27 cellular contexts compared by ENCODE assay signal in the genomic region with DNA sequence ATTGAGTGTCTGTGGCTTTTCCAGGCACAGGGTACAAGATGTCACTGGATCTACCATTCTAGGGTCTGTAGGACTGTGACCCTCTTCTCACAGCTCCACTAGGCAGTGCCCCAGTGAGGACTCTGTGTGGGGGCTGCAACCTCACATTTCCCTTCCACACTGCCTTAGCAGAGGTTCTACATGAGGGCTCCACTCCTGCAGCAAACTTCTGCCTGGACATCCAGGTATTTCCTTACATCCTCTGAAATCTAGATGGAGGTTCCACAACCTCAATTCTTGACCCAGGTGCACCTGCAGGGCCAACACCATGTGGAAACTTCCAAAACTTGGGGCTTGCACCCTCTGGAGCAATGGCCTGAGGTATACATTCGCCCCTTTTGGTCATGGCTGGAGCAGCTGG.
"Had no signal": no experiment of that assay in that cellular context is flagged by ENCODE, and none has a peak within 500 bp of the region (broad histone marks: within the 10 kb centered on the region; RNA-seq: fewer than 3 reads in every experiment).

No MANE protein-coding gene starts in this region.

- DNase-seq: occipital lobe; ovary; posterior cingulate gyrus; psoas muscle; right cardiac atrium; right lobe of liver; sigmoid colon; small intestine; stimulated activated CD4-positive, alpha-beta T cell treated with anti-CD3 and anti-CD28 coated beads, Interleukin-15, amount 100 ng/mL, for 24 hours; stimulated activated CD4-positive, alpha-beta T cell treated with anti-CD3 and anti-CD28 coated beads, Interleukin-2, amount 100 ng/mL, for 24 hours; stimulated activated CD4-positive, alpha-beta T cell treated with anti-CD3 and anti-CD28 coated beads, Interleukin-2, amount 100 ng/mL, for 48 hours; stimulated activated CD4-positive, alpha-beta T cell treated with anti-CD3 and anti-CD28 coated beads, Interleukin-4, amount 100 ng/mL, for 24 hours; stimulated activated naive B cell treated with anti-CD40 and anti-IgM and Interleukin-4, amounts not matched to agents 10 μg/mL and 1 μg/mL and 100 μg/mL, for 72 hours; stimulated activated naive CD4-positive, alpha-beta T cell treated with Interleukin-2 at 50 U/mL for 16 hours; stomach; thyroid gland; trophoblast cell; upper lobe of left lung had no signal

- H3K36me3 Mint-ChIP-seq: stimulated activated effector memory CD8-positive, alpha-beta T cell treated with anti-CD3 and anti-CD28 coated beads, Interleukin-12 subunit alpha, Interleukin-12 subunit beta, amount 100 ng/mL, for 72 hours had no signal

- ATAC-seq: psoas muscle; right cardiac atrium; right lobe of liver; stimulated activated effector memory CD8-positive, alpha-beta T cell treated with anti-CD3 and anti-CD28 coated beads, Interleukin-12 subunit alpha, Interleukin-12 subunit beta, amount 100 ng/mL, for 72 hours; stimulated activated naive B cell treated with anti-CD40 and anti-IgM and Interleukin-4, amounts not matched to agents 10 μg/mL and 1 μg/mL and 100 μg/mL, for 72 hours had no signal

- H3K27ac ChIP-seq: neural progenitor cell, ovary, parathyroid adenoma, psoas muscle, right lobe of liver, sigmoid colon, stomach, thoracic aorta, thyroid gland, tibial nerve, upper lobe of left lung, vagina had no signal

- H3K27ac Mint-ChIP-seq: nephron; neural progenitor cell; progenitor cell of endocrine pancreas; stimulated activated effector memory CD8-positive, alpha-beta T cell treated with anti-CD3 and anti-CD28 coated beads, Interleukin-12 subunit alpha, Interleukin-12 subunit beta, amount 100 ng/mL, for 72 hours; stimulated activated naive B cell treated with anti-CD40 and anti-IgM and Interleukin-4, amounts not matched to agents 10 μg/mL and 1 μg/mL and 100 μg/mL, for 72 hours; stimulated activated naive CD8-positive, alpha-beta T cell treated with anti-CD3 and anti-CD28 coated beads, Interleukin-15, Interleukin-2, amounts not matched to agents 100 ng/mL and 50 ng/mL, for 24 hours had no signal

- H3K27me3 Mint-ChIP-seq: progenitor cell of endocrine pancreas; stimulated activated naive B cell treated with anti-CD40 and anti-IgM and Interleukin-4, amounts not matched to agents 10 μg/mL and 1 μg/mL and 100 μg/mL, for 72 hours; stimulated activated naive CD8-positive, alpha-beta T cell treated with anti-CD3 and anti-CD28 coated beads, Interleukin-15, Interleukin-2, amounts not matched to agents 100 ng/mL and 50 ng/mL, for 24 hours had no signal

- H3K27me3 ChIP-seq: neural progenitor cell, ovary, right lobe of liver, sigmoid colon, stomach, thyroid gland, tibial nerve, upper lobe of left lung, vagina had no signal

- H3K4me3 Mint-ChIP-seq: nephron; neural progenitor cell; stimulated activated effector memory CD8-positive, alpha-beta T cell treated with anti-CD3 and anti-CD28 coated beads, Interleukin-12 subunit alpha, Interleukin-12 subunit beta, amount 100 ng/mL, for 72 hours; stimulated activated naive B cell treated with anti-CD40 and anti-IgM and Interleukin-4, amounts not matched to agents 10 μg/mL and 1 μg/mL and 100 μg/mL, for 72 hours; stimulated activated naive CD8-positive, alpha-beta T cell treated with anti-CD3 and anti-CD28 coated beads, Interleukin-15, Interleukin-2, amounts not matched to agents 100 ng/mL and 50 ng/mL, for 24 hours had no signal

- H3K4me1 Mint-ChIP-seq: nephron; stimulated activated effector memory CD8-positive, alpha-beta T cell treated with anti-CD3 and anti-CD28 coated beads, Interleukin-12 subunit alpha, Interleukin-12 subunit beta, amount 100 ng/mL, for 72 hours; stimulated activated naive B cell treated with anti-CD40 and anti-IgM and Interleukin-4, amounts not matched to agents 10 μg/mL and 1 μg/mL and 100 μg/mL, for 72 hours had no signal

- H3K9me3 ChIP-seq: right lobe of liver, sigmoid colon, thoracic aorta, thyroid gland, vagina had no signal

- H3K36me3 ChIP-seq: neural progenitor cell, ovary, right lobe of liver, sigmoid colon, stomach, thoracic aorta, thyroid gland, tibial nerve, upper lobe of left lung, vagina had no signal

- H3K4me3 ChIP-seq: neural progenitor cell, ovary, psoas muscle, right lobe of liver, sigmoid colon, stomach, thoracic aorta, thyroid gland, tibial nerve, upper lobe of left lung, vagina had no signal

- H3K9ac ChIP-seq: neural progenitor cell, parathyroid adenoma had no signal

- H3K4me1 ChIP-seq: parathyroid adenoma, psoas muscle, right lobe of liver, sigmoid colon, stomach, thyroid gland, tibial nerve, upper lobe of left lung, vagina had no signal
